ENCODE assay signal across 1 cellular context in the genomic region with DNA sequence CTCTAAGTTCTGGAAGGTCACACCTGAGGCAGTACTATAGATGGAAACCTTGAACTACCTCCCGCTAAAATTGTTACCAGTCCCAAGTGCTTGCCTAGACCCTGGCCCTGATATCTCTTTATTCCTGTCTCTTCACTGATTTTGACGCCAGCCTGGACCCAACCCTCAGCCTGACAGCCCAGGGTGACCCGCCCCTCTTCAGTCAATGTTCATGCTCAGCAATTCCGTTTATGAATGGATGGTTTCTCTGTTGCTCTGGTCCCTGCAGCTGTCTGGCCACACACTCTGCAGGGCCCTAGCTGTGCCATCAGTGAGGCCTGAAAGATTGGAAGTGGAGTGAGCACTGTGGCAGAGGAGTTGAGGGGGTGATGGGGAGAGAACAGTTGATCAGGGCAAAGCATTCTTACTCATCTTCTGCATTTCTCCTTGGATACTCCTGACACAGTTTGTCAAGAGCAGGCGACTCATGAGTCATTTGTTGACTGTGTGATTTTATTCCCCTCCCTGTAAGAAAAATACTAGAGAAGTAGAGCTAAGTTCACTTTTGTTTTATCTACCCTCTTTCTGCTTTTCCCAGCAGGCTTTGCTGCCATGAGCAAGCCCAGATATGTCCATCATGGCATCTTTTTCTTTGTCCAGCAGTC.
A peak's percentile ranks its signal among the peaks of the same experiment; 100 is the strongest.
TF ChIP-seq lines count a peak whose summit lies in the region.

No MANE protein-coding gene starts in this region.

TF ChIP-seq in K562, 482 proteins besides CTCF, POLR2A, EP300 and RAD21:
- TF ChIP-seq, protein P1, sequence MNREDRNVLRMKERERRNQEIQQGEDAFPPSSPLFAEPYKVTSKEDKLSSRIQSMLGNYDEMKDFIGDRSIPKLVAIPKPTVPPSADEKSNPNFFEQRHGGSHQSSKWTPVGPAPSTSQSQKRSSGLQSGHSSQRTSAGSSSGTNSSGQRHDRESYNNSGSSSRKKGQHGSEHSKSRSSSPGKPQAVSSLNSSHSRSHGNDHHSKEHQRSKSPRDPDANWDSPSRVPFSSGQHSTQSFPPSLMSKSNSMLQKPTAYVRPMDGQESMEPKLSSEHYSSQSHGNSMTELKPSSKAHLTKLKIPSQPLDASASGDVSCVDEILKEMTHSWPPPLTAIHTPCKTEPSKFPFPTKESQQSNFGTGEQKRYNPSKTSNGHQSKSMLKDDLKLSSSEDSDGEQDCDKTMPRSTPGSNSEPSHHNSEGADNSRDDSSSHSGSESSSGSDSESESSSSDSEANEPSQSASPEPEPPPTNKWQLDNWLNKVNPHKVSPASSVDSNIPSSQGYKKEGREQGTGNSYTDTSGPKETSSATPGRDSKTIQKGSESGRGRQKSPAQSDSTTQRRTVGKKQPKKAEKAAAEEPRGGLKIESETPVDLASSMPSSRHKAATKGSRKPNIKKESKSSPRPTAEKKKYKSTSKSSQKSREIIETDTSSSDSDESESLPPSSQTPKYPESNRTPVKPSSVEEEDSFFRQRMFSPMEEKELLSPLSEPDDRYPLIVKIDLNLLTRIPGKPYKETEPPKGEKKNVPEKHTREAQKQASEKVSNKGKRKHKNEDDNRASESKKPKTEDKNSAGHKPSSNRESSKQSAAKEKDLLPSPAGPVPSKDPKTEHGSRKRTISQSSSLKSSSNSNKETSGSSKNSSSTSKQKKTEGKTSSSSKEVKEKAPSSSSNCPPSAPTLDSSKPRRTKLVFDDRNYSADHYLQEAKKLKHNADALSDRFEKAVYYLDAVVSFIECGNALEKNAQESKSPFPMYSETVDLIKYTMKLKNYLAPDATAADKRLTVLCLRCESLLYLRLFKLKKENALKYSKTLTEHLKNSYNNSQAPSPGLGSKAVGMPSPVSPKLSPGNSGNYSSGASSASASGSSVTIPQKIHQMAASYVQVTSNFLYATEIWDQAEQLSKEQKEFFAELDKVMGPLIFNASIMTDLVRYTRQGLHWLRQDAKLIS (CRISPR knock-in tag; IDR thresholded peaks at IDR 0.05) = no peak
- TF ChIP-seq ZNF316 (IDR thresholded peaks at IDR 0.05) = no peak
- 0 out of 2 replicates have a peak, but pooled peaks have one; percentile 15 for TF ChIP-seq FOSL1 (tag; conservative IDR thresholded peaks at IDR 0.05)
- no peak for TF ChIP-seq HNRNPH1 (optimal IDR thresholded peaks at IDR 0.05; ENCODE audit: low read depth, low read length)
- TF ChIP-seq, protein P2, sequence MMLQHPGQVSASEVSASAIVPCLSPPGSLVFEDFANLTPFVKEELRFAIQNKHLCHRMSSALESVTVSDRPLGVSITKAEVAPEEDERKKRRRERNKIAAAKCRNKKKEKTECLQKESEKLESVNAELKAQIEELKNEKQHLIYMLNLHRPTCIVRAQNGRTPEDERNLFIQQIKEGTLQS (IDR thresholded peaks at IDR 0.05) = peak; percentile 21; the same call in 1 of the 2 replicates
- TF ChIP-seq, protein P2 (CRISPR knock-in tag; conservative IDR thresholded peaks at IDR 0.05) = no peak
